32 cellular contexts compared by ENCODE assay signal in the genomic region with DNA sequence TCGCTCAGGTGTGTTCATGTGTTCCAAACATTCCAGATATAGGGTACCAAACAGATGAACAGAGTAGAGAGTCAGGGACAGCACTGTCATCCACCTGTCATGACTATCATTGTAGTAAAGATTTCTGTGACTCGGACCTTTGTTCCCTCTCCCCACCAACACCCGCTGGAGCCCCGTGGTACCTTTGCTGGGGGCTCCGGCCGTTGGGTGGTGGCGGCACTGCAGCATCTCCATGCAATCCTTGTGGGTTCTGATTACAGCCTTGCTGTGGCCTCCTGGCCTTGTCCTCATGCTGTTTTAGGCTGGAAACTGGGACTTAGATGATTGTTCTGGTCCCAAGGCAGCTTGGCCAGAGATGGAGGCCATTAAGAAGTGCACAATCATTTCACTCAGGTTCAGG.
"Had no signal": no experiment of that assay in that cellular context is flagged by ENCODE, and none has a peak within 500 bp of the region (broad histone marks: within the 10 kb centered on the region; RNA-seq: fewer than 3 reads in every experiment).

No MANE protein-coding gene starts in this region.

- DNase-seq: activated B cell treated with CpG ODN at 0.5 μM for 24 hours; activated CD4-positive, alpha-beta memory T cell treated with anti-CD3 and anti-CD28 coated beads for 36 hours; activated CD4-positive, alpha-beta T cell treated with anti-CD3 and anti-CD28 coated beads for 4 hours; activated CD4-positive, alpha-beta T cell treated with anti-CD3 and anti-CD28 coated beads, Interleukin-2, amount 10 ng/mL, durations not matched to agents 24 days and 14 days; activated CD4-positive, alpha-beta T cell treated with anti-CD3 and anti-CD28 coated beads, Interleukin-2, amount 50 U/mL, for 1 hour; activated CD4-positive, alpha-beta T cell treated with anti-CD3 and anti-CD28 coated beads, Interleukin-2, amount 50 U/mL, for 4 hours; activated CD4-positive, CD25-positive, alpha-beta regulatory T cell treated with anti-CD3 and anti-CD28 coated beads, Interleukin-2, amount 50 U/mL, for 72 hours; activated CD8-positive, alpha-beta memory T cell treated with anti-CD3 and anti-CD28 coated beads, Interleukin-2, amount 50 U/mL, for 4 hours; activated CD8-positive, alpha-beta T cell treated with anti-CD3 and anti-CD28 coated beads for 36 hours; activated effector memory CD4-positive, alpha-beta T cell treated with anti-CD3 and anti-CD28 coated beads, Interleukin-2, amount 50 U/mL, for 16 hours; activated gamma-delta T cell treated with Interleukin-2 at 50 U/mL for 16 hours; activated naive CD4-positive, alpha-beta T cell; activated naive CD4-positive, alpha-beta T cell treated with anti-CD3 and anti-CD28 coated beads for 36 hours; activated naive CD4-positive, alpha-beta T cell treated with anti-CD3 and anti-CD28 coated beads, Interleukin-2, amount 50 U/mL, for 16 hours; activated naive CD8-positive, alpha-beta T cell treated with anti-CD3 and anti-CD28 coated beads for 36 hours; activated T-cell treated with anti-CD3 and anti-CD28 coated beads for 4 hours; activated T-cell treated with anti-CD3 and anti-CD28 coated beads, Interleukin-2, amount 50 U/mL, for 1 hour; activated T-cell treated with anti-CD3 and anti-CD28 coated beads, Interleukin-2, amount 50 U/mL, for 4 hours; activated T-cell treated with anti-CD3 and anti-CD28 coated beads, Interleukin-2, amount 50 U/mL, for 72 hours; adrenal gland; amniotic stem cell; aorta; body of pancreas; brain microvascular endothelial cell; central memory CD4-positive, alpha-beta T cell; T-cell; T-helper 17 cell; T-helper 9 cell had no signal

- H3K27ac Mint-ChIP-seq: activated B cell treated with CpG ODN at 0.5 μM for 24 hours; activated CD4-positive, alpha-beta memory T cell treated with anti-CD3 and anti-CD28 coated beads for 36 hours; activated CD4-positive, alpha-beta T cell treated with anti-CD3 and anti-CD28 coated beads, Interleukin-2, amount 10 ng/mL, durations not matched to agents 24 days and 14 days; activated CD8-positive, alpha-beta T cell treated with anti-CD3 and anti-CD28 coated beads for 36 hours; activated naive CD4-positive, alpha-beta T cell treated with anti-CD3 and anti-CD28 coated beads for 36 hours; activated naive CD8-positive, alpha-beta T cell treated with anti-CD3 and anti-CD28 coated beads for 36 hours; activated T-cell treated with anti-CD3 and anti-CD28 coated beads, Interleukin-2, amount 50 U/mL, for 72 hours; activated T-helper 1 cell treated with anti-CD3 and anti-CD28 coated beads, Interleukin-12 subunit alpha, Interleukin-12 subunit beta, Interleukin-2, Interleukin-4 antibody, amounts not matched to agents 30 ng/mL and 10 ng/mL and 1 ng/mL, durations not matched to agents 14 hours and 24 hours and 36 hours; activated T-helper 17 cell treated with anti-CD3 and anti-CD28 coated beads, Interleukin-2, amount 50 U/mL, for 72 hours; T-cell; T-helper 17 cell; T-helper 2 cell treated with Interferon-gamma antibody and Interleukin-4, amounts not matched to agents 5 μg/mL and 100 μg/mL, for 36 hours had no signal

- H3K27me3 Mint-ChIP-seq: activated B cell treated with CpG ODN at 0.5 μM for 24 hours; activated naive CD8-positive, alpha-beta T cell treated with anti-CD3 and anti-CD28 coated beads for 36 hours had no signal

- H3K9me3 Mint-ChIP-seq: activated CD4-positive, alpha-beta memory T cell treated with anti-CD3 and anti-CD28 coated beads for 36 hours; activated CD4-positive, alpha-beta T cell treated with anti-CD3 and anti-CD28 coated beads, Interleukin-2, amount 10 ng/mL, durations not matched to agents 24 days and 14 days; activated CD8-positive, alpha-beta T cell treated with anti-CD3 and anti-CD28 coated beads for 36 hours; activated naive CD4-positive, alpha-beta T cell treated with anti-CD3 and anti-CD28 coated beads for 36 hours; activated naive CD4-positive, alpha-beta T cell treated with anti-CD3 and anti-CD28 coated beads, Interleukin-2, amount 50 U/mL, for 72 hours; activated naive CD8-positive, alpha-beta T cell treated with anti-CD3 and anti-CD28 coated beads for 36 hours; activated T-cell treated with anti-CD3 and anti-CD28 coated beads, Interleukin-2, amount 50 U/mL, for 4 hours; activated T-cell treated with anti-CD3 and anti-CD28 coated beads, Interleukin-2, amount 50 U/mL, for 72 hours; activated T-helper 1 cell treated with anti-CD3 and anti-CD28 coated beads, Interleukin-12 subunit alpha, Interleukin-12 subunit beta, Interleukin-2, Interleukin-4 antibody, amounts not matched to agents 30 ng/mL and 10 ng/mL and 1 ng/mL, durations not matched to agents 14 hours and 24 hours and 36 hours; activated T-helper 17 cell treated with anti-CD3 and anti-CD28 coated beads, Interleukin-2, amount 50 U/mL, for 72 hours; T-cell; T-helper 2 cell treated with Interferon-gamma antibody and Interleukin-4, amounts not matched to agents 5 μg/mL and 100 μg/mL, for 36 hours had no signal

- H3K4me1 Mint-ChIP-seq: activated B cell treated with CpG ODN at 0.5 μM for 24 hours; activated CD4-positive, alpha-beta T cell treated with anti-CD3 and anti-CD28 coated beads, Interleukin-2, amount 10 ng/mL, durations not matched to agents 24 days and 14 days; activated naive CD8-positive, alpha-beta T cell treated with anti-CD3 and anti-CD28 coated beads for 36 hours; activated T-helper 17 cell treated with anti-CD3 and anti-CD28 coated beads, Interleukin-2, amount 50 U/mL, for 72 hours; T-cell had no signal

- ATAC-seq: activated CD8-positive, alpha-beta T cell treated with anti-CD3 and anti-CD28 coated beads for 36 hours; activated naive CD4-positive, alpha-beta T cell treated with anti-CD3 and anti-CD28 coated beads, Interleukin-2, amount 50 U/mL, for 72 hours; activated T-cell treated with anti-CD3 and anti-CD28 coated beads, Interleukin-2, amount 50 U/mL, for 4 hours; activated T-cell treated with anti-CD3 and anti-CD28 coated beads, Interleukin-2, amount 50 U/mL, for 72 hours; activated T-helper 17 cell treated with anti-CD3 and anti-CD28 coated beads, Interleukin-2, amount 50 U/mL, for 72 hours; body of pancreas; T-cell; T-helper 17 cell had no signal

- H3K36me3 Mint-ChIP-seq: activated CD4-positive, alpha-beta memory T cell treated with anti-CD3 and anti-CD28 coated beads for 36 hours; activated naive CD4-positive, alpha-beta T cell treated with anti-CD3 and anti-CD28 coated beads, Interleukin-2, amount 50 U/mL, for 72 hours; activated naive CD8-positive, alpha-beta T cell treated with anti-CD3 and anti-CD28 coated beads for 36 hours; T-cell had no signal

- H3K4me3 Mint-ChIP-seq: activated B cell treated with CpG ODN at 0.5 μM for 24 hours; activated CD4-positive, alpha-beta memory T cell treated with anti-CD3 and anti-CD28 coated beads for 36 hours; activated CD4-positive, alpha-beta T cell treated with anti-CD3 and anti-CD28 coated beads, Interleukin-2, amount 10 ng/mL, durations not matched to agents 24 days and 14 days; activated CD8-positive, alpha-beta T cell treated with anti-CD3 and anti-CD28 coated beads for 36 hours; activated naive CD4-positive, alpha-beta T cell treated with anti-CD3 and anti-CD28 coated beads for 36 hours; activated naive CD8-positive, alpha-beta T cell treated with anti-CD3 and anti-CD28 coated beads for 36 hours; activated T-cell treated with anti-CD3 and anti-CD28 coated beads, Interleukin-2, amount 50 U/mL, for 4 hours; activated T-cell treated with anti-CD3 and anti-CD28 coated beads, Interleukin-2, amount 50 U/mL, for 72 hours; activated T-helper 1 cell treated with anti-CD3 and anti-CD28 coated beads, Interleukin-12 subunit alpha, Interleukin-12 subunit beta, Interleukin-2, Interleukin-4 antibody, amounts not matched to agents 30 ng/mL and 10 ng/mL and 1 ng/mL, durations not matched to agents 14 hours and 24 hours and 36 hours; activated T-helper 17 cell treated with anti-CD3 and anti-CD28 coated beads, Interleukin-2, amount 50 U/mL, for 72 hours; T-cell; T-helper 17 cell; T-helper 2 cell treated with Interferon-gamma antibody and Interleukin-4, amounts not matched to agents 5 μg/mL and 100 μg/mL, for 36 hours had no signal
